ENCODE assay signal across 9 cellular contexts in the genomic region with DNA sequence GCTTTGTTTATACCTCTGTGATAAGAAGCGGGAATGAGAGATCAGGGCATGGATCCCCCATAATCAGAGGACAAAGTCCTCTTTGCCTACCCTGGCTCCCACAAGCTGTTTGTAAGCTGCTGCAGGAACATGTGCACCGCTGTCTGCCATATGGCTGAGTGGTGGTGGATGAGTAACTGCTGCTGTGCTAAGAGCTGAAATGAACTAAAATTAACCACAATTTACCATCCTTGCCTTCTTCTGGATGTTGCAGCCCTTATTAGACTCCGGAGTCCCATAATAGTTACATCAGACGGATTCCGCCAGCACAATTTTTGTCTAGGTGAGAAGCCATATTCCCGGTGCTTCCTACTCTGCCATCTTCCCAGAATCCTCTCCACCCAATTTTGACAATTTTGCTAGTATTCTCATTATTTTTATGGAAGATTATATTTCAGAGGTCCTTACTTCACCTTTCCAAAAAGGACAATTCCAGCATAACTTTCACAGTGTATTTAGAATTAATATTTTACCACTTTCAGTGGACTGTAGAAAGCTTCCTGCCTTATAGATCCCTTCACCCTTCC.
"Had no signal": no experiment of that assay in that cellular context is flagged by ENCODE, and none has a peak within 500 bp of the region (broad histone marks: within the 10 kb centered on the region; RNA-seq: fewer than 3 reads in every experiment).

No MANE protein-coding gene starts in this region.

- H3K27ac ChIP-seq: sigmoid colon had no signal

- H3K27me3 ChIP-seq: sigmoid colon had no signal

- DNase-seq: activated CD4-positive, alpha-beta T cell treated with anti-CD3 and anti-CD28 coated beads for 1 hour; activated CD4-positive, alpha-beta T cell treated with anti-CD3 and anti-CD28 coated beads, Interleukin-2, amount 50 U/mL, for 4 hours; activated naive CD4-positive, alpha-beta T cell treated with anti-CD3 and anti-CD28 coated beads, Interleukin-2, amount 10 ng/mL, durations not matched to agents 7 days and 5 days; dermis blood vessel endothelial cell; islet precursor cell; midbrain; sigmoid colon; stimulated activated CD4-positive, alpha-beta T cell treated with anti-CD3 and anti-CD28 coated beads, Interleukin-12 subunit alpha, Interleukin-12 subunit beta, amount 100 ng/mL, for 4 hours; stimulated activated CD4-positive, alpha-beta T cell treated with anti-CD3 and anti-CD28 coated beads, Interleukin-2, amount 100 ng/mL, for 24 hours had no signal

- H3K4me1 ChIP-seq: sigmoid colon had no signal

- H3K4me3 ChIP-seq: sigmoid colon had no signal

- H3K36me3 ChIP-seq: sigmoid colon had no signal

- H3K9me3 ChIP-seq: sigmoid colon had no signal
